ENCODE assay signal across 11 cellular contexts in the genomic region with DNA sequence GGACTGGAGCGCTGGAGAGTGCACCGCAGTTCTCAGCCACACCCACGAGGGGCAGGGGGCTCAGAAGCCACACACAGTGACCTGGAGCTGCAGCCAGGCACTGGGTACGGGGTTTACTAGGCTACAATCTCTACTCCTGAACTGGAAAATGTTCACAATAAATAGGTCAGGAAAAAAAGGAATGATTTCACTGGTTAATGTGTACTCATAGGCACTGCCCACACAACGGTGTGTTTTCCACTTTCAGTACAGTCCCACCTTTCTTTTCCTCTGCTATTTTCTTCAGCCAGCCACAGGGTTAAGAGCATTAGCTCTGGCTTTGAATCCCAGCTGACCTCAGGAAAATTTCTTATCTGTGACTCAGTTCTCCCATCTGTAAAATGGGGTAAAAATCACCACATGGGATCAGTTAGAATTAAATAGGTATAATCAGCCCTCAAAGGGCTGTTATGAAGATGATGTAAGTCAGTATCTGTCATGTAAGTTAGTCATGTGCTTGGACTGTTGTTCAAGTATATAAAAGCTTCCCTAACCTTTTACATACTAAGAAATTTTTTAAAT. TPM values are rescaled to one million over a fixed set of nuclear protein-coding genes. Genes with fewer than 3 reads are reported as not detected.
DNase-seq lines count a peak whose midpoint lies in the region; TF ChIP-seq lines count a peak whose summit lies in the region.
"Had no signal": no experiment of that assay in that cellular context is flagged by ENCODE, and none has a peak within 500 bp of the region (broad histone marks: within the 10 kb centered on the region; RNA-seq: fewer than 3 reads in every experiment).

No MANE protein-coding gene starts in this region.

- peak overlapping the region; percentile 22 for H2BK120ac ChIP-seq in mesenchymal stem cell (ENCODE audit: low read depth, low read length)

- DNase-seq in A673 (ENCODE audit: low spot score) (no peak), cardiac fibroblast (ENCODE audit: low read depth in 2 of 2) (peak; percentile 38 to 67), mesenchymal stem cell (peak; percentile 67), UCSD-AML1 (lab: John Stamatoyannopoulos, UW; ENCODE audit: unreplicated experiment) (no peak), SK-N-DZ (ENCODE audit: low spot score) (no peak)
- no peak for DNase-seq in activated T-helper 1 cell treated with anti-CD3 and anti-CD28 coated beads, Interleukin-12 subunit alpha, Interleukin-12 subunit beta, Interleukin-2, Interleukin-4 antibody, amounts not matched to agents 30 ng/mL and 10 ng/mL and 1 ng/mL, durations not matched to agents 14 hours and 24 hours and 36 hours (ENCODE audit: low spot score)
- no peak for DNase-seq in NK-92 treated with Interleukin-12 subunit alpha and Interleukin-12 subunit beta, amount 100 ng/mL, for 24 hours (lab: John Stamatoyannopoulos, UW)
- DNase-seq: activated CD4-positive, alpha-beta T cell treated with anti-CD3 and anti-CD28 coated beads for 1 hour had no signal

- no peak overlapping the region for H2AFZ ChIP-seq in mesenchymal stem cell (ENCODE audit: low read depth, low read length)

- H3K4me1 Mint-ChIP-seq in activated T-helper 1 cell treated with anti-CD3 and anti-CD28 coated beads, Interleukin-12 subunit alpha, Interleukin-12 subunit beta, Interleukin-2, Interleukin-4 antibody, amounts not matched to agents 30 ng/mL and 10 ng/mL and 1 ng/mL, durations not matched to agents 14 hours and 24 hours and 36 hours (ENCODE audit: low read depth), result peaks cover 19% of the 10 kb centered on the region

- H3K4me3 Mint-ChIP-seq in activated T-helper 1 cell treated with anti-CD3 and anti-CD28 coated beads, Interleukin-12 subunit alpha, Interleukin-12 subunit beta, Interleukin-2, Interleukin-4 antibody, amounts not matched to agents 30 ng/mL and 10 ng/mL and 1 ng/mL, durations not matched to agents 14 hours and 24 hours and 36 hours, result no peak overlapping the region
- H3K4me3 Mint-ChIP-seq: CD8-positive, alpha-beta T cell; IgD-negative memory B cell had no signal

- H3K4me2 ChIP-seq in mesenchymal stem cell (ENCODE audit: low read length, poor library complexity, severe bottlenecking), result peak overlapping the region; percentile 51

- 82% methylated on average over 5 of the region's 5 CpGs for WGBS in HUES64
- WGBS in mesenchymal stem cell, result 69% methylated on average over 4 of the region's 5 CpGs

- peaks cover 14% of the 10 kb centered on the region for H3K36me3 ChIP-seq in A673 (ENCODE audit: insufficient read depth, low read length, poor library complexity, severe bottlenecking)
- H3K36me3 ChIP-seq in HUES64 (ENCODE audit: insufficient read depth, low read length), result peaks cover 56% of the 10 kb centered on the region
- peaks cover 37 to 60% of the 10 kb centered on the region in 2 experiments for H3K36me3 ChIP-seq in mesenchymal stem cell (ENCODE audit: control insufficient read depth in 1 of 2, insufficient read depth in 2 of 2, low read depth in 1 of 2, low read length in 2 of 2)

- POLR2A ChIA-PET in A673 (lab: Charles Lee; ENCODE audit: low non-redundant PET), result no interaction called here

- no peak overlapping the region for H3K23ac ChIP-seq in mesenchymal stem cell (ENCODE audit: low read length in 2 of 2)

- intact Hi-C loops in A673 (cut with micrococcal nuclease; ENCODE audit: unreplicated experiment), result no loop called here
- intact Hi-C loops in activated T-helper 1 cell treated with anti-CD3 and anti-CD28 coated beads, Interleukin-12 subunit alpha, Interleukin-12 subunit beta, Interleukin-2, Interleukin-4 antibody, amounts not matched to agents 30 ng/mL and 10 ng/mL and 1 ng/mL, durations not matched to agents 14 hours and 24 hours and 36 hours (cut with micrococcal nuclease), result no loop called here

- H3K9me3 Mint-ChIP-seq in activated T-helper 1 cell treated with anti-CD3 and anti-CD28 coated beads, Interleukin-12 subunit alpha, Interleukin-12 subunit beta, Interleukin-2, Interleukin-4 antibody, amounts not matched to agents 30 ng/mL and 10 ng/mL and 1 ng/mL, durations not matched to agents 14 hours and 24 hours and 36 hours, result no peaks in the 10 kb centered on the region
- H3K9me3 Mint-ChIP-seq: CD8-positive, alpha-beta T cell; IgD-negative memory B cell had no signal

- H2BK15ac ChIP-seq in mesenchymal stem cell (ENCODE audit: low read depth, poor library complexity, severe bottlenecking), result no peak overlapping the region

- H3K27me3 Mint-ChIP-seq in activated T-helper 1 cell treated with anti-CD3 and anti-CD28 coated beads, Interleukin-12 subunit alpha, Interleukin-12 subunit beta, Interleukin-2, Interleukin-4 antibody, amounts not matched to agents 30 ng/mL and 10 ng/mL and 1 ng/mL, durations not matched to agents 14 hours and 24 hours and 36 hours (ENCODE audit: insufficient read depth), result no peaks in the 10 kb centered on the region

- H3K79me1 ChIP-seq in mesenchymal stem cell (replicated peaks; ENCODE audit: low read length, poor library complexity, severe bottlenecking), result peaks cover 41% of the 10 kb centered on the region

- H4K91ac ChIP-seq in mesenchymal stem cell (ENCODE audit: low read length), result no peak overlapping the region

- H3K27ac ChIP-seq in A673 (ENCODE audit: low read depth, low read length, poor library complexity, severe bottlenecking) (peak overlapping the region; percentile 55), HUES64 (ENCODE audit: low read depth, low read length) (peak overlapping the region; percentile 11; the same call in 1 of the 2 replicates), mesenchymal stem cell (ENCODE audit: low read length, poor library complexity, severe bottlenecking) (peak overlapping the region; percentile 90)

- no peak overlapping the region for H3K14ac ChIP-seq in mesenchymal stem cell (ENCODE audit: low read length in 2 of 2)

- H3K4me3 ChIP-seq in A673 (ENCODE audit: low read depth, low read length, poor library complexity, severe bottlenecking), result no peak overlapping the region
- no peak overlapping the region for H3K4me3 ChIP-seq in HUES64 (ENCODE audit: low read length)
- no peak overlapping the region for H3K4me3 ChIP-seq in cardiac fibroblast (replicated peaks in 1 of 2; ENCODE audit: low read depth in 2 of 2, low read length in 2 of 2)
- no peak overlapping the region for H3K4me3 ChIP-seq in mesenchymal stem cell (ENCODE audit: insufficient read depth in 1 of 2, low read depth in 1 of 2, low read length in 2 of 2)

- H3K9ac ChIP-seq in HUES64 (ENCODE audit: low read depth, low read length) (no peak overlapping the region), mesenchymal stem cell (ENCODE audit: low read length) (peak overlapping the region; percentile 82)

- no peaks in the 10 kb centered on the region for H3K27me3 ChIP-seq in A673 (replicated peaks; ENCODE audit: insufficient read depth, low read depth, low read length, poor library complexity)
- H3K27me3 ChIP-seq in HUES64 (ENCODE audit: insufficient read depth, low read length), result no peaks in the 10 kb centered on the region
- H3K27me3 ChIP-seq in mesenchymal stem cell (ENCODE audit: control insufficient read depth in 1 of 2, insufficient read depth in 1 of 2, low read length in 2 of 2), result no peaks in the 10 kb centered on the region

- peak overlapping the region; percentile 10 to 85 for H3K18ac ChIP-seq in mesenchymal stem cell (ENCODE audit: low read depth in 1 of 2, low read length in 2 of 2)

- H4K8ac ChIP-seq in mesenchymal stem cell (ENCODE audit: low read length), result peak overlapping the region; percentile 78

- TF ChIP-seq CTCF in A673 (conservative IDR thresholded peaks at IDR 0.05; ENCODE audit: low read depth, low read length) (no peak), cardiac fibroblast (IDR thresholded peaks at IDR 0.05; ENCODE audit: low read depth, low read length) (no peak)

- peak overlapping the region; percentile 70 for H2BK5ac ChIP-seq in mesenchymal stem cell (ENCODE audit: low read depth, low read length, poor library complexity, severe bottlenecking)

- H3K4me1 ChIP-seq in A673 (ENCODE audit: insufficient read depth, low read length, poor library complexity, severe bottlenecking), result peaks cover 28% of the 10 kb centered on the region
- H3K4me1 ChIP-seq in HUES64 (ENCODE audit: insufficient read depth, low read length), result peaks cover 6% of the 10 kb centered on the region; the same call in 1 of the 2 replicates
- peaks cover 33% of the 10 kb centered on the region for H3K4me1 ChIP-seq in mesenchymal stem cell (ENCODE audit: control insufficient read depth, insufficient read depth, low read depth, low read length)

- no TSS peak for BruUV-seq in A673 (replicated peaks; lab: Mats Ljungman, UMichigan)

- H3K9me3 ChIP-seq in A673 (ENCODE audit: low read depth, low read length, poor library complexity, severe bottlenecking) (no peaks in the 10 kb centered on the region), HUES64 (ENCODE audit: insufficient read depth, low read depth, low read length) (no peaks in the 10 kb centered on the region), mesenchymal stem cell (ENCODE audit: control insufficient read depth, low read length) (no peaks in the 10 kb centered on the region)

- H3K36me3 Mint-ChIP-seq in activated T-helper 1 cell treated with anti-CD3 and anti-CD28 coated beads, Interleukin-12 subunit alpha, Interleukin-12 subunit beta, Interleukin-2, Interleukin-4 antibody, amounts not matched to agents 30 ng/mL and 10 ng/mL and 1 ng/mL, durations not matched to agents 14 hours and 24 hours and 36 hours (ENCODE audit: low read depth), result no peaks in the 10 kb centered on the region

- peak overlapping the region; percentile 57 to 60 for H3K4ac ChIP-seq in mesenchymal stem cell (ENCODE audit: low read depth in 1 of 2, low read length in 2 of 2)

- H2BK12ac ChIP-seq in mesenchymal stem cell (ENCODE audit: low read length in 2 of 2), result peak overlapping the region in 1 of 2 experiments; percentile 99

- no peak overlapping the region for H2AK5ac ChIP-seq in mesenchymal stem cell (ENCODE audit: low read length, severe bottlenecking)

- no peak overlapping the region for H3K27ac Mint-ChIP-seq in activated T-helper 1 cell treated with anti-CD3 and anti-CD28 coated beads, Interleukin-12 subunit alpha, Interleukin-12 subunit beta, Interleukin-2, Interleukin-4 antibody, amounts not matched to agents 30 ng/mL and 10 ng/mL and 1 ng/mL, durations not matched to agents 14 hours and 24 hours and 36 hours
- H3K27ac Mint-ChIP-seq: CD8-positive, alpha-beta T cell; IgD-negative memory B cell had no signal

- CTCF ChIA-PET in A673 (lab: Charles Lee), result no interaction called here

RNA-seq across cellular contexts. Expression of a gene that starts 35.7 kb away (rescaled TPM):
- total RNA-seq in A673 (2021), result 30.3 and 32.3 TPM in 2 replicates
- polyA plus RNA-seq in HUES64 (2013, experiment 1 of 2), result 16.3 TPM
- polyA plus RNA-seq in HUES64 (2013, experiment 2 of 2), result 19.3 TPM
- polyA plus RNA-seq in mesenchymal stem cell (2013, experiment 1 of 2), result 24.1 TPM
- 23.5 TPM for polyA plus RNA-seq in mesenchymal stem cell (2013, experiment 2 of 2)
- 9.9 and 11.0 TPM in 2 replicates for total RNA-seq in activated T-helper 1 cell treated with anti-CD3 and anti-CD28 coated beads, Interleukin-12 subunit alpha, Interleukin-12 subunit beta, Interleukin-2, Interleukin-4 antibody, amounts not matched to agents 30 ng/mL and 10 ng/mL and 1 ng/mL, durations not matched to agents 14 hours and 24 hours and 36 hours
- 14.0 and 14.6 TPM in 2 replicates for polyA plus RNA-seq in SK-N-DZ (2014; cell fraction: cytosol; rRNA removed)
- polyA plus RNA-seq in SK-N-DZ (2014; cell fraction: nucleus; rRNA removed), result 21.2 and 55.0 TPM in 2 replicates

Comparison
In these comparisons a context has a peak if more than half of its experiments do, and no peak if none do; other contexts are left out.
1. DNase-seq: peak in cardiac fibroblast (2 of 2) and mesenchymal stem cell (single experiment); none in A673 (single experiment), UCSD-AML1 (single experiment), activated T-helper 1 cell treated with anti-CD3 and anti-CD28 coated beads, Interleukin-12 subunit alpha, Interleukin-12 subunit beta, Interleukin-2, Interleukin-4 antibody, amounts not matched to agents 30 ng/mL and 10 ng/mL and 1 ng/mL, durations not matched to agents 14 hours and 24 hours and 36 hours (single experiment), NK-92 treated with Interleukin-12 subunit alpha and Interleukin-12 subunit beta, amount 100 ng/mL, for 24 hours (single experiment) and SK-N-DZ (single experiment).
2. H3K27ac ChIP-seq: peak in every context shown above with its lines; median percentile 90 in mesenchymal stem cell; 55 in A673; 11 in HUES64.